9 cellular contexts compared by ENCODE assay signal in the genomic region with DNA sequence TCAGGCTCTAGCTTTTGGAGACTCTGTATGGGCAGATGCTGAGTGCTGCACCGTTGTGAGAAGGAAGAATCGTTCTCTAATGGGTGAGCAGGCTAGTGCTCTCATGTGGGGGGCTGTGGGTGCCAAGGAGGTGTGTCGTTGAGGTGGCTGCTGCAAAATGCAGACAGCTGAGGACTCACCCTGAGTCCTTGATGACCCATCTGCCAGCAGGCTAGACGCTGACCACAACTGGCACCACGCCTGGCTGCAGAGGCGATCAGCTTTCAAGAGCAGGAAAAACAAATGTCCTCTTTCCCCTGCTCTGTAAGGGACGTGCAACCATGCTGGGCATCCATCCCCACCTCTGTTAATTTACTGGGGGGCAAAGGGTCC. TPM values are rescaled to one million over a fixed set of nuclear protein-coding genes. Genes with fewer than 3 reads are reported as not detected.
DNase-seq lines count a peak whose midpoint lies in the region; ATAC-seq and TF ChIP-seq lines count a peak whose summit lies in the region.
"Had no signal": no experiment of that assay in that cellular context is flagged by ENCODE, and none has a peak within 500 bp of the region (broad histone marks: within the 10 kb centered on the region; RNA-seq: fewer than 3 reads in every experiment).

No MANE protein-coding gene starts in this region.

- H3K27me3 Mint-ChIP-seq in CD8-positive, alpha-beta T cell (ENCODE audit: low read depth), result no peaks in the 10 kb centered on the region
- H3K27me3 Mint-ChIP-seq: memory B cell had no signal

- no peaks in the 10 kb centered on the region for H3K9me3 Mint-ChIP-seq in CD8-positive, alpha-beta T cell
- H3K9me3 Mint-ChIP-seq: memory B cell had no signal

- H3K36me3 Mint-ChIP-seq in CD8-positive, alpha-beta T cell, result no peaks in the 10 kb centered on the region

- H3K36me3 ChIP-seq in skeletal muscle satellite cell (ENCODE audit: insufficient read depth, low read length) (no peaks in the 10 kb centered on the region), hepatocyte (replicated peaks; ENCODE audit: insufficient read depth, low read depth) (no peaks in the 10 kb centered on the region)
- H3K36me3 ChIP-seq in CD8-positive, alpha-beta T cell (ENCODE audit: insufficient read depth, low read length), result no peaks in the 10 kb centered on the region

- H3K27me3 ChIP-seq in skeletal muscle satellite cell (ENCODE audit: control insufficient read depth, insufficient read depth, low read length) (no peaks in the 10 kb centered on the region), hepatocyte (no peaks in the 10 kb centered on the region)
- H3K27me3 ChIP-seq in CD8-positive, alpha-beta T cell (ENCODE audit: insufficient read depth, low read length), result no peaks in the 10 kb centered on the region

- H2AFZ ChIP-seq in hepatocyte, result no peak overlapping the region

- WGBS in hepatocyte (ENCODE audit: low lambda C conversion rate, missing lambda C conversion rate), result 74% methylated on average over 7 of the region's 7 CpGs

- no peak overlapping the region for H3K27ac Mint-ChIP-seq in CD8-positive, alpha-beta T cell
- H3K27ac Mint-ChIP-seq: memory B cell had no signal

- CTCF ChIA-PET in RWPE1 (lab: Yijun Ruan, JAX), result interaction anchor here (2.6 kb wide), 1 partner anchor 21 kb away, joined by 11 read pairs; a partner anchor contains a TSS
- CTCF ChIA-PET in CD8-positive, alpha-beta T cell (lab: Charles Lee), result interaction anchor here (2.0 to 6.0 kb wide), 3 partner anchors 20 to 506 kb away, joined by 5 to 42 read pairs (median 29); partner anchors contain the start of gene LOXHD1

- peak overlapping the region; percentile 46 for H3K9ac ChIP-seq in skeletal muscle satellite cell (ENCODE audit: low read depth, low read length)

- H3K27ac ChIP-seq in RWPE1 (peak overlapping the region; percentile 85), hepatocyte (no peak overlapping the region)
- H3K27ac ChIP-seq in CD8-positive, alpha-beta T cell (ENCODE audit: low read depth, low read length), result no peak overlapping the region

- no peak for ATAC-seq in GM19467 (IDR thresholded peaks at IDR 0.05; ENCODE audit: unreplicated experiment)
- no peak for ATAC-seq in CD8-positive, alpha-beta T cell

- POLR2A ChIA-PET in RWPE1 (lab: Yijun Ruan, JAX; ENCODE audit: low non-redundant PET), result interaction anchor here (0.6 kb wide), 1 partner anchor 129 kb away, joined by 7 read pairs; no protein-coding TSS in a partner anchor
- POLR2A ChIA-PET in CD8-positive, alpha-beta T cell (lab: Charles Lee), result no interaction called here

- H3K4me3 Mint-ChIP-seq in CD8-positive, alpha-beta T cell, result no peak overlapping the region
- H3K4me3 Mint-ChIP-seq: memory B cell had no signal

- no peak for TF ChIP-seq CTCF in RWPE1 (conservative IDR thresholded peaks at IDR 0.05; ENCODE audit: low read depth)
- TF ChIP-seq CTCF in CD8-positive, alpha-beta T cell (IDR thresholded peaks at IDR 0.05), result no peak
- TF ChIP-seq CTCF in hepatocyte (IDR thresholded peaks at IDR 0.05; ENCODE audit: poor library complexity), result no peak

- H3K4me1 ChIP-seq in skeletal muscle satellite cell (ENCODE audit: control insufficient read depth, insufficient read depth, low read length) (peaks cover 47% of the 10 kb centered on the region), hepatocyte (ENCODE audit: insufficient read depth) (no peaks in the 10 kb centered on the region)
- H3K4me1 ChIP-seq in CD8-positive, alpha-beta T cell (ENCODE audit: insufficient read depth, low read length), result peaks cover 77% of the 10 kb centered on the region

- H3K9me2 ChIP-seq in hepatocyte (replicated peaks; ENCODE audit: insufficient read depth), result no peaks in the 10 kb centered on the region

- H3K79me2 ChIP-seq in hepatocyte, result no peaks in the 10 kb centered on the region

- H3K4me1 Mint-ChIP-seq in CD8-positive, alpha-beta T cell (ENCODE audit: low read depth), result peaks cover 72% of the 10 kb centered on the region

- H3K9me3 ChIP-seq in skeletal muscle satellite cell (replicated peaks; ENCODE audit: low read length), result no peaks in the 10 kb centered on the region
- H3K9me3 ChIP-seq in CD8-positive, alpha-beta T cell (ENCODE audit: low read length), result no peaks in the 10 kb centered on the region
- no peaks in the 10 kb centered on the region for H3K9me3 ChIP-seq in hepatocyte (ENCODE audit: low read depth)

- H3K4me3 ChIP-seq in skeletal muscle satellite cell (ENCODE audit: low read length) (peak overlapping the region; percentile 58), hepatocyte (no peak overlapping the region)
- H3K4me3 ChIP-seq in CD8-positive, alpha-beta T cell (ENCODE audit: low read depth, low read length), result no peak overlapping the region

- DNase-seq in NCI-H510A treated with DMSO at 0.1 percent for 48 hours (lab: John Stamatoyannopoulos, UW) (peak; percentile 53), NCI-H510A (lab: John Stamatoyannopoulos, UW) (no peak), RWPE1 (ENCODE audit: low spot score) (peak; percentile 20), fibroblast of peridontal ligament (ENCODE audit: extremely low read depth) (peak; percentile 73), hepatocyte (ENCODE audit: low spot score) (no peak)
- DNase-seq in CD8-positive, alpha-beta T cell, result no peak

- H3K4me2 ChIP-seq in skeletal muscle satellite cell (ENCODE audit: low read length) (peak overlapping the region; percentile 81), hepatocyte (no peak overlapping the region)

- H4K20me1 ChIP-seq in hepatocyte (ENCODE audit: insufficient read depth, poor library complexity, severe bottlenecking), result no peaks in the 10 kb centered on the region

- intact Hi-C loops in CD8-positive, alpha-beta T cell (cut with DNase I, micrococcal nuclease), result no loop called here

RNA-seq across cellular contexts. Expression of gene HAUS1, which starts 48.2 kb away (rescaled TPM):
- total RNA-seq in skeletal muscle satellite cell (2012; rRNA removed), result 41.7 and 44.1 TPM in 2 replicates
- total RNA-seq in CD8-positive, alpha-beta T cell, result 1 to 10 TPM; 6.3 to 8.8 TPM
- total RNA-seq in hepatocyte, result 48.8 and 51.8 TPM in 2 replicates
- 31.8 and 36.5 TPM in 2 replicates for polyA plus RNA-seq in hepatocyte

RNA-seq across cellular contexts. Expression of gene ATP5F1A, which starts 54.3 kb away (rescaled TPM):
- total RNA-seq in skeletal muscle satellite cell (2012; rRNA removed), result 844 TPM in 2 replicates
- total RNA-seq in CD8-positive, alpha-beta T cell, result 100 to 1,000 TPM; 208 to 212 TPM
- 931 and 979 TPM in 2 replicates for total RNA-seq in hepatocyte
- polyA plus RNA-seq in hepatocyte, result 533 and 609 TPM in 2 replicates

Comparison
In these comparisons a context has a peak if more than half of its experiments do, and no peak if none do; other contexts are left out.
1. DNase-seq: peak in NCI-H510A treated with DMSO at 0.1 percent for 48 hours (single experiment), RWPE1 (single experiment) and fibroblast of peridontal ligament (single experiment); none in NCI-H510A (single experiment), CD8-positive, alpha-beta T cell (0 of 7) and hepatocyte (single experiment).